In the genomic region with DNA sequence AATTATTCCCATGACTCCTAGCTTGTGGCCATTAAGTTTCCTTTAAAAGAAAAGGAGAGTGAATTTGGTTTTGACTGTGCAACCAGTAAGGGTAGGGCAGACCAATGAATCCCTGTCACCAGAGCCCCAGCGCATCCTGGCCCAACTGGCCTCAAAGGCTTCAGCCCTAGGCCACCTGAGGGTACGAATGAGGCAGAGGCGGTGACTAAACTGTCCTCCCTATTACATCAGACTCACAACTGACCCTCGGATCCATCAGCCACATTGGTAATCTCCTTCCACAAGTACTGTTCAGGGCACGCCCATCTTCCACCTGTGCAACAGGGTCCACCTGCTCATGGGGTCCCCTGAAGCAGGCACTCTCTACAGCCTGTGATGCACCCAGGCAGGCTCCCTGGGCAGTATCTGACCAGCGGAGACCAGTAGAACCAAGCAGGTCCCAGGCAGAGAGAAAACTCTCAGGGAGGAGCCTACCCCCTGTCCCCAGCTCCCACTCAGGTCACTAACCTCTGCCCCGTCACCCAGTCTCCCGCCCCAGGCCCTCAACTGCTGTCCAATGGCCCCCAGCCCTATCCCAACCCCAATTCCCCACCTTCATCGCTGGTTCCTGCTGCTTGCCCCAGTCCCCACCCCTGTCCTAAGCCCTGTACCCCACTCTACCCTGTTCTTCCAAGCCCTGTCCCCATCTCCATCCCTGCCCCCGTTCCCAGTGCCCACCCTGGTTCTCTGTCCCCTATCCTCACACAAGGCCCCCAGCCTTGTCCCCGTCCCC, we compare ENCODE assay signal across 2 cellular contexts.
TF ChIP-seq lines count a peak whose summit lies in the region.

No MANE protein-coding gene starts in this region.

TF ChIP-seq in GM12878, 131 proteins besides CTCF, POLR2A, EP300 and RAD21:
- TF ChIP-seq RAD51 (IDR thresholded peaks at IDR 0.05) (no peak), POLR2AphosphoS5 (IDR thresholded peaks at IDR 0.05; ENCODE audit: low read length) (0 out of 2 replicates have a peak, but pooled peaks have one; percentile 38)

TF ChIP-seq in liver, 16 proteins besides CTCF, POLR2A, EP300 and RAD21:
- TF ChIP-seq JUND (IDR thresholded peaks at IDR 0.05) (no peak), RXRA (IDR thresholded peaks at IDR 0.05) (peak in 1 of 2 donors; percentile 27)
